ENCODE assay signal across 27 cellular contexts in genomic region chr14:74015965-74016364, GRCh38.
"Had no signal": no experiment of that assay in that cellular context is flagged by ENCODE, and none has a peak within 500 bp of the region (broad histone marks: within the 10 kb centered on the region; RNA-seq: fewer than 3 reads in every experiment).

No MANE protein-coding gene starts in this region.

- H3K9me3 ChIP-seq: ascending aorta, esophagus squamous epithelium, heart left ventricle, lower lobe of right lung, tibial nerve had no signal

- H3K27me3 ChIP-seq: ascending aorta, brain microvascular endothelial cell, esophagus squamous epithelium, heart left ventricle, tibial nerve had no signal

- DNase-seq: activated CD4-positive, alpha-beta T cell treated with anti-CD3 and anti-CD28 coated beads for 4 hours; activated CD4-positive, CD25-positive, alpha-beta regulatory T cell; activated CD8-positive, alpha-beta T cell treated with anti-CD3 and anti-CD28 coated beads, Interleukin-2, amount 10 ng/mL, durations not matched to agents 7 days and 5 days; activated gamma-delta T cell treated with Interleukin-2 at 50 U/mL for 16 hours; brain microvascular endothelial cell; central memory CD4-positive, alpha-beta T cell; dermis blood vessel endothelial cell; effector memory CD4-positive, alpha-beta T cell; esophagus squamous epithelium; heart left ventricle; lower lobe of right lung; naive thymus-derived CD8-positive, alpha-beta T cell; small intestine; stimulated activated CD4-positive, alpha-beta T cell treated with anti-CD3 and anti-CD28 coated beads, Interleukin-2, amount 100 ng/mL, for 24 hours; stimulated activated naive CD8-positive, alpha-beta T cell treated with anti-CD3 and anti-CD28 coated beads, Interleukin-15, amount 100 ng/mL, for 72 hours; T-cell; T-helper 9 cell had no signal

- ATAC-seq: activated CD8-positive, alpha-beta T cell treated with anti-CD3 and anti-CD28 coated beads, Interleukin-2, amount 10 ng/mL, durations not matched to agents 7 days and 5 days; activated naive CD4-positive, alpha-beta T cell treated with anti-CD3 and anti-CD28 coated beads, Interleukin-2, amount 50 U/mL, for 72 hours; heart left ventricle; left lobe of liver; lower lobe of right lung; naive thymus-derived CD8-positive, alpha-beta T cell; sciatic nerve; SK-N-SH treated with all-trans-retinoic acid at 6 μM for 48 hours; stimulated activated effector memory CD8-positive, alpha-beta T cell treated with anti-CD3 and anti-CD28 coated beads, Interleukin-12 subunit alpha, Interleukin-12 subunit beta, amount 100 ng/mL, for 72 hours; stimulated activated naive CD8-positive, alpha-beta T cell treated with anti-CD3 and anti-CD28 coated beads, Interleukin-15, amount 100 ng/mL, for 72 hours; T-cell had no signal

- H3K36me3 ChIP-seq: brain microvascular endothelial cell had no signal

- H2AFZ ChIP-seq: parathyroid adenoma had no signal

- H3K27ac ChIP-seq: ascending aorta, brain microvascular endothelial cell, esophagus squamous epithelium, heart left ventricle, lower lobe of right lung, parathyroid adenoma, tibial nerve had no signal

- H3K9ac ChIP-seq: parathyroid adenoma had no signal

- H3K79me2 ChIP-seq: parathyroid adenoma had no signal

- H3K4me1 ChIP-seq: parathyroid adenoma had no signal

- FAIRE-seq: endothelial cell of umbilical vein, keratinocyte, small intestine had no signal

- H3K4me3 ChIP-seq: ascending aorta, esophagus squamous epithelium, heart left ventricle, lower lobe of right lung, tibial nerve had no signal
